In the genomic region with DNA sequence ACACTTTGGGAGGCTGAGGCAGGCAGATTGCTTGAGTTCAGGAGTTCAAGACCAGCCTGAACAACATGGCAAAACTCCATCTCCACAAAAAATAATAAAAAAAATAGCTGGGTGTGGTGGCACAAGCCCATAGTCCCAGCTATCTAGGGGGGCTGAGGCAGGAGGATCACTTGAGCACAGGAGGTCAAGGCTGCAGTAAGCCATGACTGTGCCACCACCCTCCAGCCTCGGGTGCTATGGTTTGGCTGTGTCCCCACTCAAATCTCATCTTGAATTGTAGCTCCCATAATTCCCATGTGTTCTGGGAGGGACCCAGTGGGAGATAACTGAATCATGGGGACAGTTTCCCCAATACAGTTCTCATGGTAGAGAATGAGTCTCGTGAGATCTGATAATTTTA, we compare ENCODE assay signal across 1 cellular context. TPM values are rescaled to one million over a fixed set of nuclear protein-coding genes. Genes with fewer than 3 reads are reported as not detected.
"Had no signal": no experiment of that assay in that cellular context is flagged by ENCODE, and none has a peak within 500 bp of the region (broad histone marks: within the 10 kb centered on the region; RNA-seq: fewer than 3 reads in every experiment).

No MANE protein-coding gene starts in this region.

RNA-seq across cellular contexts. Expression of gene CPAMD8, which starts 44.0 kb away (rescaled TPM):
- total RNA-seq: H4 had no signal
